1 cellular context compared by ENCODE assay signal in genomic region chr3:100709840-100710235, GRCh38.
TF ChIP-seq lines count a peak whose summit lies in the region.

No MANE protein-coding gene starts in this region.

TF ChIP-seq in HEK293, 187 proteins besides CTCF, POLR2A, EP300 and RAD21 (continued from another document):
- TF ChIP-seq PRDM2 (tag by site-specific recombination; IDR thresholded peaks at IDR 0.05; ENCODE audit: borderline replicate concordance): no peak
- TF ChIP-seq ZNF202 (tag by site-specific recombination; IDR thresholded peaks at IDR 0.05; ENCODE audit: borderline replicate concordance): no peak
- TF ChIP-seq ZNF768 (tag by site-specific recombination; IDR thresholded peaks at IDR 0.05): no peak
- TF ChIP-seq ZFP41 (tag by site-specific recombination; IDR thresholded peaks at IDR 0.05; ENCODE audit: borderline replicate concordance): no peak
- no peak for TF ChIP-seq ZNF350 (tag by site-specific recombination; IDR thresholded peaks at IDR 0.05)
